34 cellular contexts compared by ENCODE assay signal in genomic region chrX:142186103-142186502, GRCh38. TPM values are rescaled to one million over a fixed set of nuclear protein-coding genes. Genes with fewer than 3 reads are reported as not detected.
"Had no signal": no experiment of that assay in that cellular context is flagged by ENCODE, and none has a peak within 500 bp of the region (broad histone marks: within the 10 kb centered on the region; RNA-seq: fewer than 3 reads in every experiment).

No MANE protein-coding gene starts in this region.

- H3K36me3 ChIP-seq: gastrocnemius medialis, ovary, sigmoid colon, stomach, thyroid gland, vagina had no signal

- H3K27me3 ChIP-seq: gastrocnemius medialis, ovary, sigmoid colon, stomach, thyroid gland, vagina had no signal

- ATAC-seq: esophagus mucosa; gastrocnemius medialis; left lobe of liver; natural killer cell; psoas muscle; right cardiac atrium; stimulated activated effector memory CD8-positive, alpha-beta T cell treated with anti-CD3 and anti-CD28 coated beads, Interleukin-12 subunit alpha, Interleukin-12 subunit beta, amount 100 ng/mL, for 72 hours had no signal

- H3K4me1 Mint-ChIP-seq: memory B cell; natural killer cell; stimulated activated effector memory CD8-positive, alpha-beta T cell treated with anti-CD3 and anti-CD28 coated beads, Interleukin-12 subunit alpha, Interleukin-12 subunit beta, amount 100 ng/mL, for 72 hours had no signal

- H3K4me3 Mint-ChIP-seq: memory B cell; natural killer cell; stimulated activated effector memory CD8-positive, alpha-beta T cell treated with anti-CD3 and anti-CD28 coated beads, Interleukin-12 subunit alpha, Interleukin-12 subunit beta, amount 100 ng/mL, for 72 hours had no signal

- H3K9me3 ChIP-seq: gastrocnemius medialis, ovary, psoas muscle, sigmoid colon, stomach, thyroid gland, vagina had no signal

- DNase-seq: dorsolateral prefrontal cortex; effector CD4-positive, alpha-beta T cell; foreskin fibroblast; gastrocnemius medialis; head of caudate nucleus; kidney; natural killer cell; occipital lobe; ovary; posterior cingulate gyrus; psoas muscle; right cardiac atrium; sigmoid colon; stimulated activated CD4-positive, alpha-beta T cell treated with anti-CD3 and anti-CD28 coated beads, Interleukin-2, amount 100 ng/mL, for 24 hours; stimulated activated CD4-positive, alpha-beta T cell treated with anti-CD3 and anti-CD28 coated beads, Interleukin-4, amount 100 ng/mL, for 24 hours; stimulated activated naive CD4-positive, alpha-beta T cell treated with Interleukin-2 at 50 U/mL for 16 hours; stomach; thyroid gland; trophoblast cell had no signal

- H3K9me3 Mint-ChIP-seq: memory B cell had no signal

- H3K27me3 Mint-ChIP-seq: memory B cell had no signal

- H3K27ac ChIP-seq: dorsolateral prefrontal cortex, epithelial cell of prostate, gastrocnemius medialis, ovary, psoas muscle, sigmoid colon, stomach, thyroid gland, vagina had no signal

- H3K36me3 Mint-ChIP-seq: memory B cell; natural killer cell; stimulated activated effector memory CD8-positive, alpha-beta T cell treated with anti-CD3 and anti-CD28 coated beads, Interleukin-12 subunit alpha, Interleukin-12 subunit beta, amount 100 ng/mL, for 72 hours had no signal

- H3K4me3 ChIP-seq: dorsolateral prefrontal cortex, gastrocnemius medialis, lung, ovary, psoas muscle, sigmoid colon, stomach, thyroid gland, vagina had no signal

- H3K27ac Mint-ChIP-seq: memory B cell; natural killer cell; stimulated activated effector memory CD8-positive, alpha-beta T cell treated with anti-CD3 and anti-CD28 coated beads, Interleukin-12 subunit alpha, Interleukin-12 subunit beta, amount 100 ng/mL, for 72 hours had no signal

- H3K4me1 ChIP-seq: gastrocnemius medialis, psoas muscle, sigmoid colon, stomach, thyroid gland, vagina had no signal

RNA-seq across cellular contexts. Expression of gene MAGEC2, which starts 19.0 kb away (rescaled TPM):
- total RNA-seq: dorsolateral prefrontal cortex, esophagus mucosa, gastrocnemius medialis, glomerular endothelial cell, kidney, left lobe of liver, liver, lung, mononuclear cell, natural killer cell, occipital lobe, ovary, psoas muscle, renal cortical epithelial cell, right cardiac atrium, sigmoid colon, skeletal muscle tissue, stomach, subcutaneous adipose tissue, temporal lobe, thyroid gland, ureter, vagina had no signal
